8 cellular contexts compared by ENCODE assay signal in the genomic region with DNA sequence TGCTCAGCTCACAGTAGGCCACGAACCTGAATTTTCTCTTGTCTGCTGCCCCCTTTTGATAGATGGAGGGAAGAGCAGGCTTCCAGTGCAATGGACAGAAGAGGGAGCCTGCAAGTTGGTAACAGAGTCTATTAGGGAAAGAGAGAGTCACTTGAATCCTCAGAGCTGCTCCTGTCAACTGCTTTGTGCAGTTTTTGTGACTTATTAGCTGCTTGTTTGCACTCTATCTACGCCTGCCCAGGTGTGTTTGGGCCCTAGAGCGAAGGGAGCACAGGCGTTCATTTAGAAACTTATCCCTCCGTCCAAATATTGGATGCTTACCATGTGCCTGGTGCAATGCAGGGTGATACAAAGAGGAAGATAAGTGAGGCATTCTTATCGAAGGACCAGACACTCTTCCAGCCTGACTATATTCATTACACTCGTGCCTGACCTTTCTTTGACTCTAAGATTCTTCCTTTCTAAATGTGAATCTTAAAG. TPM values are rescaled to one million over a fixed set of nuclear protein-coding genes. Genes with fewer than 3 reads are reported as not detected.
DNase-seq lines count a peak whose midpoint lies in the region; ATAC-seq and TF ChIP-seq lines count a peak whose summit lies in the region.

No MANE protein-coding gene starts in this region.

- peaks cover 0 to 4% of the 10 kb centered on the region in 2 donors for H3K4me1 ChIP-seq in uterus

- no peak overlapping the region for H3K27ac Mint-ChIP-seq in activated T-helper 17 cell treated with anti-CD3 and anti-CD28 coated beads, Interleukin-2, amount 50 U/mL, for 72 hours
- peak overlapping the region; percentile 58 for H3K27ac Mint-ChIP-seq in osteocyte (ENCODE audit: unreplicated experiment)

- H3K9me3 Mint-ChIP-seq in activated T-helper 17 cell treated with anti-CD3 and anti-CD28 coated beads, Interleukin-2, amount 50 U/mL, for 72 hours: no peaks in the 10 kb centered on the region
- no peaks in the 10 kb centered on the region for H3K9me3 Mint-ChIP-seq in osteocyte (ENCODE audit: unreplicated experiment)

- H3K27me3 ChIP-seq in uterus: no peaks in the 10 kb centered on the region

- H3K36me3 Mint-ChIP-seq in activated T-helper 17 cell treated with anti-CD3 and anti-CD28 coated beads, Interleukin-2, amount 50 U/mL, for 72 hours (ENCODE audit: low read depth): no peaks in the 10 kb centered on the region
- H3K36me3 Mint-ChIP-seq in osteocyte (ENCODE audit: unreplicated experiment): no peaks in the 10 kb centered on the region

- peak; percentile 87 for DNase-seq in G401 (ENCODE audit: low spot score)
- DNase-seq in RKO (ENCODE audit: low spot score): peak; percentile 68
- peak; percentile 70 to 87 for DNase-seq in foreskin fibroblast
- DNase-seq in osteocyte (ENCODE audit: extremely low spot score, unreplicated experiment): no peak
- DNase-seq in uterus: peak; percentile 66 to 75

- TF ChIP-seq POLR2A in uterus (IDR thresholded peaks at IDR 0.05): no peak

- no peaks in the 10 kb centered on the region for H3K4me1 Mint-ChIP-seq in activated T-helper 17 cell treated with anti-CD3 and anti-CD28 coated beads, Interleukin-2, amount 50 U/mL, for 72 hours
- H3K4me1 Mint-ChIP-seq in osteocyte (ENCODE audit: unreplicated experiment): peaks cover 35% of the 10 kb centered on the region

- H3K4me3 ChIP-seq in foreskin fibroblast (ENCODE audit: low read depth in 1 of 2, low read length in 2 of 2) (no peak overlapping the region), uterus (no peak overlapping the region)

- intact Hi-C loops in uterus (cut with DNase I; ENCODE audit: low total_unique reads): loop anchor here (10.0 kb wide), 2 partner anchors 89 to 139 kb away; no protein-coding TSS in a partner anchor

- no peaks in the 10 kb centered on the region for H3K9me3 ChIP-seq in uterus

- no peaks in the 10 kb centered on the region for H3K36me3 ChIP-seq in uterus

- ATAC-seq in GM21825 (IDR thresholded peaks at IDR 0.05; ENCODE audit: unreplicated experiment): peak; percentile 86
- peak; percentile 84 for ATAC-seq in activated T-helper 17 cell treated with anti-CD3 and anti-CD28 coated beads, Interleukin-2, amount 50 U/mL, for 72 hours (replicated peaks)

- peak overlapping the region in 1 of 2 donors; percentile 50 for H3K27ac ChIP-seq in uterus

- peak; percentile 88 for TF ChIP-seq CTCF in LNCAP (IDR thresholded peaks at IDR 0.05)
- peak; percentile 99 for TF ChIP-seq CTCF in foreskin fibroblast (IDR thresholded peaks at IDR 0.05; ENCODE audit: low read depth, low read length)
- TF ChIP-seq CTCF in osteocyte (IDR thresholded peaks at IDR 0.05): peak; percentile 83
- peak; percentile 77 to 88 (median 86) for TF ChIP-seq CTCF in uterus (IDR thresholded peaks at IDR 0.05)

- in situ Hi-C loops in G401 (cut with HindIII; ENCODE audit: low sequenced_read_pairs): no loop called here

- H3K27me3 Mint-ChIP-seq in activated T-helper 17 cell treated with anti-CD3 and anti-CD28 coated beads, Interleukin-2, amount 50 U/mL, for 72 hours: no peaks in the 10 kb centered on the region
- no peaks in the 10 kb centered on the region for H3K27me3 Mint-ChIP-seq in osteocyte (ENCODE audit: unreplicated experiment)

- H3K4me3 Mint-ChIP-seq in activated T-helper 17 cell treated with anti-CD3 and anti-CD28 coated beads, Interleukin-2, amount 50 U/mL, for 72 hours: no peak overlapping the region
- no peak overlapping the region for H3K4me3 Mint-ChIP-seq in osteocyte (ENCODE audit: unreplicated experiment)

RNA-seq across cellular contexts. Expression of a gene that starts 11.6 kb away (rescaled TPM):
- 0.07 TPM in 1 of 2 replicates, not detected in the other for total RNA-seq in G401 (2014; rRNA removed; shearing (Covaris generic))
- total RNA-seq in activated T-helper 17 cell treated with anti-CD3 and anti-CD28 coated beads, Interleukin-2, amount 50 U/mL, for 72 hours: under 1 TPM; 0.13 to 0.37 TPM
- 10.4 and 10.7 TPM in 2 replicates for total RNA-seq in osteocyte
- total RNA-seq in uterus: 1 to 10 TPM; 1.5 to 10.0 (median 2.4) TPM
